Comparison of ENCODE assay signal across 9 cellular contexts in genomic region chr13:98451676-98452105, GRCh38.
DNase-seq lines count a peak whose midpoint lies in the region; ATAC-seq and TF ChIP-seq lines count a peak whose summit lies in the region.
"Had no signal": no experiment of that assay in that cellular context is flagged by ENCODE, and none has a peak within 500 bp of the region (broad histone marks: within the 10 kb centered on the region; RNA-seq: fewer than 3 reads in every experiment).

No MANE protein-coding gene starts in this region.

- ATAC-seq in mucosa of descending colon: no peak
- ATAC-seq: HCT116 had no signal

- in situ Hi-C loops in astrocyte of the cerebellum (cut with HindIII; ENCODE audit: low sequenced_read_pairs): no loop called here

- H3K4me1 ChIP-seq in smooth muscle cell (ENCODE audit: low read depth) (peaks cover 4% of the 10 kb centered on the region), mucosa of descending colon (ENCODE audit: low read depth) (no peaks in the 10 kb centered on the region)

- H3K9me3 Mint-ChIP-seq in HFFc6: no peaks in the 10 kb centered on the region

- DNase-seq in HFFc6 (no peak), astrocyte of the cerebellum (ENCODE audit: low read depth) (peak; percentile 85), hypothalamus (lab: John Stamatoyannopoulos, UW) (peak in 28 of 51 donors; percentile 9 to 72 (median 45)), smooth muscle cell (lab: John Stamatoyannopoulos, UW; ENCODE audit: unreplicated experiment) (no peak), amniotic stem cell (lab: John Stamatoyannopoulos, UW) (no peak), mucosa of descending colon (no peak), RPMI8226 (no peak)
- DNase-seq: stimulated activated CD4-positive, alpha-beta T cell treated with anti-CD3 and anti-CD28 coated beads, Interleukin-15, amount 100 ng/mL, for 24 hours had no signal

- peak overlapping the region; percentile 19; the same call in 1 of the 2 replicates for H3K4me3 Mint-ChIP-seq in HFFc6

- H3K4me3 ChIP-seq in astrocyte of the cerebellum (ENCODE audit: low read depth, low read length) (no peak overlapping the region), smooth muscle cell (no peak overlapping the region), mucosa of descending colon (no peak overlapping the region)

- peaks cover 11% of the 10 kb centered on the region for H3K36me3 ChIP-seq in smooth muscle cell (ENCODE audit: low read depth)
- peaks cover 4% of the 10 kb centered on the region for H3K36me3 ChIP-seq in mucosa of descending colon (ENCODE audit: low read depth)

- no peak overlapping the region for H3K4me2 ChIP-seq in smooth muscle cell

- peaks cover 28% of the 10 kb centered on the region for H3K27me3 Mint-ChIP-seq in HFFc6 (ENCODE audit: insufficient read depth)

- H3K9me3 ChIP-seq in smooth muscle cell (replicated peaks; ENCODE audit: low read depth) (no peaks in the 10 kb centered on the region), mucosa of descending colon (no peaks in the 10 kb centered on the region)

- H3K36me3 Mint-ChIP-seq in HFFc6 (ENCODE audit: low read depth): peaks cover 51% of the 10 kb centered on the region

- WGBS in smooth muscle cell (ENCODE audit: low lambda C conversion rate): 80% methylated on average over 13 of the region's 13 CpGs

- H2AFZ ChIP-seq in smooth muscle cell (ENCODE audit: low read depth): no peak overlapping the region

- H4K20me1 ChIP-seq in smooth muscle cell (ENCODE audit: low read depth): peaks cover 43% of the 10 kb centered on the region

- intact Hi-C loops in mucosa of descending colon (cut with DNase I, micrococcal nuclease): no loop called here

- peaks cover 61% of the 10 kb centered on the region for H3K4me1 Mint-ChIP-seq in HFFc6 (ENCODE audit: low read depth)

- H3K27ac ChIP-seq in smooth muscle cell (ENCODE audit: low read depth): peak overlapping the region; percentile 50

- H3F3A ChIP-seq in smooth muscle cell (ENCODE audit: low read depth): peaks cover 60% of the 10 kb centered on the region

- H3K27ac Mint-ChIP-seq in HFFc6: peak overlapping the region; percentile 58

- H3K9ac ChIP-seq in smooth muscle cell (ENCODE audit: low read depth): no peak overlapping the region

- TF ChIP-seq CTCF in HFFc6 (IDR thresholded peaks at IDR 0.05): no peak
- no peak for TF ChIP-seq CTCF in astrocyte of the cerebellum (IDR thresholded peaks at IDR 0.05; ENCODE audit: low read depth, low read length, missing control alignments)
- no peak for TF ChIP-seq CTCF in smooth muscle cell (IDR thresholded peaks at IDR 0.05; ENCODE audit: borderline replicate concordance, insufficient read depth, poor library complexity, severe bottlenecking)
- no peak for TF ChIP-seq CTCF in mucosa of descending colon (IDR thresholded peaks at IDR 0.05)

- no peaks in the 10 kb centered on the region for H3K27me3 ChIP-seq in smooth muscle cell (ENCODE audit: low read depth)

- H3K79me2 ChIP-seq in smooth muscle cell (ENCODE audit: low read depth): no peaks in the 10 kb centered on the region

Comparison
In these comparisons a context has a peak if more than half of its experiments do, and no peak if none do; other contexts are left out.
1. DNase-seq: peak in astrocyte of the cerebellum (single experiment) and hypothalamus (28 of 51); none in HFFc6 (single experiment), smooth muscle cell (single experiment), amniotic stem cell (single experiment), mucosa of descending colon (0 of 3) and RPMI8226 (single experiment).